In genomic region chr2:6826081-6826913, GRCh38 we compare ENCODE assay signal across 8 cellular contexts. TPM values are rescaled to one million over a fixed set of nuclear protein-coding genes. Genes with fewer than 3 reads are reported as not detected.
A peak's percentile ranks its signal among the peaks of the same experiment; 100 is the strongest.
DNase-seq lines count a peak whose midpoint lies in the region; ATAC-seq and TF ChIP-seq lines count a peak whose summit lies in the region.

No MANE protein-coding gene starts in this region.

- no peak overlapping the region for H3K4me3 Mint-ChIP-seq in natural killer cell

- no peak overlapping the region for H3K27ac ChIP-seq in HEK293 (ENCODE audit: extremely low read depth, low read depth, low read length)
- H3K27ac ChIP-seq in MM.1S (ENCODE audit: low read length) = no peak overlapping the region
- no peak overlapping the region for H3K27ac ChIP-seq in WERI-Rb-1
- no peak overlapping the region for H3K27ac ChIP-seq in dorsolateral prefrontal cortex
- no peak overlapping the region for H3K27ac ChIP-seq in tibial nerve

- H3K36me3 Mint-ChIP-seq in natural killer cell = peaks cover 16% of the 10 kb centered on the region

- TF ChIP-seq POLR2A in tibial nerve (IDR thresholded peaks at IDR 0.05) = no peak

- no peak overlapping the region for H3K9ac ChIP-seq in MM.1S (ENCODE audit: low read length)

- CTCF ChIA-PET in HEK293 (lab: Yijun Ruan, JAX) = interaction anchor here (0.7 to 1.2 kb wide), 4 partner anchors 9 to 453 kb away, joined by 3 to 5 read pairs (median 4); no protein-coding TSS in a partner anchor

- H3K36me3 ChIP-seq in HEK293 (ENCODE audit: control insufficient read depth in 2 of 2, insufficient read depth in 1 of 2, low read length in 2 of 2) (no peaks in the 10 kb centered on the region), MM.1S (replicated peaks; ENCODE audit: insufficient read depth, low read length) (no peaks in the 10 kb centered on the region), WERI-Rb-1 (no peaks in the 10 kb centered on the region), tibial nerve (no peaks in the 10 kb centered on the region)

- peaks cover 6 to 12% of the 10 kb centered on the region in 2 donors for H3K4me1 Mint-ChIP-seq in natural killer cell

- no peaks in the 10 kb centered on the region for H4K20me1 ChIP-seq in MM.1S (ENCODE audit: insufficient read depth, low read length)

- no peaks in the 10 kb centered on the region for H3K27me3 ChIP-seq in MM.1S (replicated peaks; ENCODE audit: insufficient read depth, low read length)
- no peaks in the 10 kb centered on the region for H3K27me3 ChIP-seq in WERI-Rb-1 (ENCODE audit: insufficient read depth, low read depth, severe bottlenecking)
- H3K27me3 ChIP-seq in dorsolateral prefrontal cortex = no peaks in the 10 kb centered on the region
- H3K27me3 ChIP-seq in tibial nerve = no peaks in the 10 kb centered on the region

- DNase-seq in SIG-M5 treated with dmso at 0.1 percent for 504 hours (lab: John Stamatoyannopoulos, UW; ENCODE audit: unreplicated experiment) (peak; percentile 13), SIG-M5 (lab: John Stamatoyannopoulos, UW) (no peak), MM.1S (peak; percentile 45), WERI-Rb-1 (peak; percentile 56), dorsolateral prefrontal cortex (no peak), natural killer cell (peak; percentile 23), tibial nerve (ENCODE audit: low spot score in 2 of 2) (peak in 1 of 2 donors; percentile 40)

- intact Hi-C loops in dorsolateral prefrontal cortex (cut with DNase I) = no loop called here
- intact Hi-C loops in natural killer cell (cut with micrococcal nuclease) = loop anchor here (1.0 kb wide), 1 partner anchor 218 kb away; no protein-coding TSS in a partner anchor

- POLR2A ChIA-PET in HEK293 (lab: Yijun Ruan, JAX) = no interaction called here

- H3F3A ChIP-seq in MM.1S (ENCODE audit: insufficient read depth, low read length) = no peaks in the 10 kb centered on the region

- no peaks in the 10 kb centered on the region for H3K9me2 ChIP-seq in MM.1S (replicated peaks; ENCODE audit: insufficient read depth, low read length)

- H2AFZ ChIP-seq in MM.1S (ENCODE audit: low read length) = no peak overlapping the region

- no peak for TF ChIP-seq EP300 in tibial nerve (IDR thresholded peaks at IDR 0.05)

- H3K4me1 ChIP-seq in HEK293 (ENCODE audit: control insufficient read depth, insufficient read depth, low read length) (no peaks in the 10 kb centered on the region), MM.1S (ENCODE audit: low read length) (no peaks in the 10 kb centered on the region), tibial nerve (peaks cover 0 to 45% (median 8%) of the 10 kb centered on the region in 4 donors)

- ATAC-seq in natural killer cell = peak; percentile 85 to 88 (median 87)

- H3K27ac Mint-ChIP-seq in natural killer cell = no peak overlapping the region

- no peaks in the 10 kb centered on the region for H3K79me2 ChIP-seq in MM.1S (ENCODE audit: low read length)

- H3K9me3 ChIP-seq in HEK293 (ENCODE audit: control insufficient read depth, insufficient read depth, low read depth, low read length) = no peaks in the 10 kb centered on the region
- no peaks in the 10 kb centered on the region for H3K9me3 ChIP-seq in MM.1S (replicated peaks; ENCODE audit: insufficient read depth, low read length)
- H3K9me3 ChIP-seq in WERI-Rb-1 (ENCODE audit: severe bottlenecking) = peaks cover 6% of the 10 kb centered on the region
- peaks cover 0 to 6% (median 0%) of the 10 kb centered on the region in 4 donors for H3K9me3 ChIP-seq in tibial nerve

- H3K27me3 Mint-ChIP-seq in natural killer cell (ENCODE audit: low read depth in 2 of 2) = no peaks in the 10 kb centered on the region

- 62 to 68% methylated on average over 4 of the region's 4 CpGs for WGBS in tibial nerve, 2 donors

- peaks cover 5 to 11% of the 10 kb centered on the region in 2 donors for H3K9me3 Mint-ChIP-seq in natural killer cell

- TF ChIP-seq CTCF in HEK293 (tag by site-specific recombination; IDR thresholded peaks at IDR 0.05) = 0 out of 2 replicates have a peak, but pooled peaks have one; percentile 9
- TF ChIP-seq CTCF in MM.1S (IDR thresholded peaks at IDR 0.05; ENCODE audit: low read length) = peak; percentile 82
- TF ChIP-seq CTCF in WERI-Rb-1 (IDR thresholded peaks at IDR 0.05; ENCODE audit: low read depth, low read length) = peak; percentile 69
- peak in 54 of 56 donors; percentile 16 to 67 (median 52) for TF ChIP-seq CTCF in dorsolateral prefrontal cortex (IDR thresholded peaks at IDR 0.05 in 54 of 56, conservative IDR thresholded peaks at IDR 0.05 in 2 of 56; ENCODE audit: low read depth in 1 of 56, partially characterized antibody in 56 of 56)
- peak; percentile 80 for TF ChIP-seq CTCF in natural killer cell (IDR thresholded peaks at IDR 0.05)
- TF ChIP-seq CTCF in tibial nerve (IDR thresholded peaks at IDR 0.05) = peak in 3 of 5 experiments; percentile 18 to 33 (median 30)

- no peak overlapping the region for H3K4me2 ChIP-seq in MM.1S (ENCODE audit: low read depth, low read length)

- H3K4me3 ChIP-seq in HEK293 (ENCODE audit: low read depth, low read length) = no peak overlapping the region
- no peak overlapping the region for H3K4me3 ChIP-seq in MM.1S (ENCODE audit: low read length)
- no peak overlapping the region for H3K4me3 ChIP-seq in WERI-Rb-1 (ENCODE audit: low read depth, low read length)
- H3K4me3 ChIP-seq in dorsolateral prefrontal cortex = no peak overlapping the region
- H3K4me3 ChIP-seq in tibial nerve = no peak overlapping the region

TF ChIP-seq in HEK293, 187 proteins besides CTCF, POLR2A, EP300 and RAD21:
- no peak for TF ChIP-seq ZXDB (tag by site-specific recombination; IDR thresholded peaks at IDR 0.05)
- peak; percentile 70 for TF ChIP-seq ZNF654 (tag by site-specific recombination; IDR thresholded peaks at IDR 0.05; ENCODE audit: low read depth)
- TF ChIP-seq KLF17 (tag by site-specific recombination; IDR thresholded peaks at IDR 0.05) = no peak
- no peak for TF ChIP-seq IKZF3 (tag by site-specific recombination; IDR thresholded peaks at IDR 0.05)
TF ChIP-seq in HEK293: peak in this region for 1.

RNA-seq across cellular contexts. Expression of gene CMPK2, which starts 39.4 kb away (rescaled TPM):
- total RNA-seq in dorsolateral prefrontal cortex = 10 to 100 TPM in 73 of 120 experiments, 1 to 10 TPM in 47; 4.9 to 45.8 (median 10.7) TPM
- total RNA-seq in natural killer cell = 10 to 100 TPM in 1 of 3 donors, 1 to 10 TPM in 2; 5.8 to 11.4 (median 8.6) TPM
- total RNA-seq in tibial nerve = 10 to 100 TPM in 1 of 4 donors, 1 to 10 TPM in 3; 4.5 to 11.4 (median 7.4) TPM

RNA-seq across cellular contexts. Expression of gene RSAD2, which starts 51.3 kb away (rescaled TPM):
- total RNA-seq in dorsolateral prefrontal cortex = 10 to 100 TPM in 27 of 120 experiments, 1 to 10 TPM in 93; 2.4 to 51.2 (median 7.7) TPM
- total RNA-seq in natural killer cell = 10 to 100 TPM in 1 of 3 donors, 1 to 10 TPM in 2; 7.9 to 12.0 (median 9.4) TPM
- total RNA-seq in tibial nerve = 1 to 10 TPM in 3 of 4 donors, under 1 TPM in 1; 0.30 to 7.6 (median 4.7) TPM

Comparison
In these comparisons a context has a peak if more than half of its experiments do, and no peak if none do; other contexts are left out.
1. DNase-seq: peak in SIG-M5 treated with dmso at 0.1 percent for 504 hours (single experiment), MM.1S (single experiment), WERI-Rb-1 (single experiment) and natural killer cell (single experiment); none in SIG-M5 (single experiment) and dorsolateral prefrontal cortex (0 of 10).
2. CTCF ChIP-seq: peak in every context shown above with its lines; median percentile 82 in MM.1S; 80 in natural killer cell; 69 in WERI-Rb-1; 52 in dorsolateral prefrontal cortex; 30 in tibial nerve; 9 in HEK293.